Comparison of ENCODE assay signal across 1 cellular context in the genomic region with DNA sequence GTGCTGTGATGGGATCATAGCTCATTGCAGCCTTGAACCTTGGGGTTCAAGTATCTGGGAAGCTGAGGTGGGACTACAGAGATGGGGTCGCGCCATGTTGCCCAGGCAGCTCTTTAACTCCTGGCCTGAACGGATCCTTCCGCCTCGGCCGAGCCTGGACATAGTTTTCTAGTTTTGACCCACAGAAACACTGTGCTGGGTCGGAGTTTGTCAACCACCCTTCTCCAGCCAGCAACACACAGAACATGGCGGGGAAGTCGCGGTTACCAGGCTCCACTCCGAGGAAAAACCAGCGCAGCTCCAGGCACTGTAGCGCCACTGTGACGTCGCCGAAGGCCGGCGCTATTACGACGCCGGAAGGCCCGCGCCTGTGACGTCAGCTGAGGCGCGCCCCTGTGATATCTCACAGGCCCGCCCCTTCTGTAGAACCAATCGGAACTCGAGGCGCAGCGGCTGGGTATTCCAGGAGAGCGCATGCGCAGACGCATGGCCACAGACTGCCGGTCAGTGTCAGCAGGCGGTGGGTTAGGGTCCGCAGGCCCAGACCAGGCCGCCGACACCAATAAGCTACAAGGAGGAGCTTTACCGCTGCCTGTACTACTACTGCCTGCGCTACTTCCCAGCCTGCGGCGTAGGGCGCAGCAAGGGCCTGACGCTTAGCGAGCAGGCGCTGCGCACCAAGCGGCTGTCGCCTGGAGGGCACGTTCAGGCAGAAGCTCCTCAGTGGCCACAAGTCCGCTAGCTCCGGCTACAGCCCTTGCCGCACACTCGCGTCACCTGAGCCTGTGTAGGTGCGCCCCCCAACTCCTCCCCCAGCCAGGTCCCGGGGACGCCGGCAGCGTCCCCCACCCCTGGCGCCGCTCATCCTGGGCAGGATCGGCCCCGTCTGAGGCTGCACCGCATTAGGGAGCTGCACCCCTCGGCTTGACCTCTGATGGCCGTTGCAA.
TF ChIP-seq lines count a peak whose summit lies in the region.

No MANE protein-coding gene starts in this region.

TF ChIP-seq in HepG2, 621 proteins besides CTCF, POLR2A, EP300 and RAD21 (continued from another document and continues in another):
- TF ChIP-seq AKNA (CRISPR knock-in tag; IDR thresholded peaks at IDR 0.05; ENCODE audit: borderline replicate concordance) (peak; percentile 90; the same call in 1 of the 2 replicates), NFYC (CRISPR knock-in tag; IDR thresholded peaks at IDR 0.05) (peak; percentile 83), ZNF790 (CRISPR knock-in tag; IDR thresholded peaks at IDR 0.05; ENCODE audit: borderline replicate concordance) (peak; percentile 58; the same call in 1 of the 2 replicates), ARNT (IDR thresholded peaks at IDR 0.05) (no peak), ONECUT2 (CRISPR knock-in tag; IDR thresholded peaks at IDR 0.05) (peak; percentile 42), ZNF678 (CRISPR knock-in tag; IDR thresholded peaks at IDR 0.05) (no peak), TFE3 (CRISPR knock-in tag; IDR thresholded peaks at IDR 0.05) (peak; percentile 45; the same call in 1 of the 2 replicates), SRSF9 (IDR thresholded peaks at IDR 0.05; ENCODE audit: borderline replicate concordance, insufficient read depth, low read depth, low read length, poor library complexity, severe bottlenecking) (no peak), ZNF597 (CRISPR knock-in tag; IDR thresholded peaks at IDR 0.05) (no peak), POGK (CRISPR knock-in tag; conservative IDR thresholded peaks at IDR 0.05) (peak; percentile 72), SIX4 (CRISPR knock-in tag; IDR thresholded peaks at IDR 0.05) (no peak), SIX1 (CRISPR knock-in tag; IDR thresholded peaks at IDR 0.05; ENCODE audit: borderline replicate concordance) (no peak), ZNF644 (CRISPR knock-in tag; IDR thresholded peaks at IDR 0.05; ENCODE audit: low read depth) (no peak; the same call in 1 of the 2 replicates), ATRX (CRISPR knock-in tag; IDR thresholded peaks at IDR 0.05; ENCODE audit: borderline replicate concordance) (no peak), CREB1 (IDR thresholded peaks at IDR 0.05) (peak; percentile 100), CREB1 (CRISPR knock-in tag; IDR thresholded peaks at IDR 0.05) (peak; percentile 98), TFDP1 (CRISPR knock-in tag; IDR thresholded peaks at IDR 0.05; ENCODE audit: borderline replicate concordance) (peak; percentile 72; the same call in 1 of the 2 replicates), PLSCR1 (CRISPR knock-in tag; IDR thresholded peaks at IDR 0.05; ENCODE audit: borderline replicate concordance) (no peak; the same call in 1 of the 2 replicates), XBP1 (CRISPR knock-in tag; IDR thresholded peaks at IDR 0.05) (peak; percentile 86; the same call in 1 of the 2 replicates), ZNF451 (CRISPR knock-in tag; IDR thresholded peaks at IDR 0.05) (peak; percentile 54; the same call in 1 of the 2 replicates), MYNN (CRISPR knock-in tag; IDR thresholded peaks at IDR 0.05; ENCODE audit: low read depth) (no peak), ZNF224 (CRISPR knock-in tag; IDR thresholded peaks at IDR 0.05) (peak; percentile 79; the same call in 1 of the 2 replicates), ZMYM2 (CRISPR knock-in tag; IDR thresholded peaks at IDR 0.05) (peak; percentile 94), ZNF746 (CRISPR knock-in tag; IDR thresholded peaks at IDR 0.05) (no peak)
- TF ChIP-seq, protein P1, sequence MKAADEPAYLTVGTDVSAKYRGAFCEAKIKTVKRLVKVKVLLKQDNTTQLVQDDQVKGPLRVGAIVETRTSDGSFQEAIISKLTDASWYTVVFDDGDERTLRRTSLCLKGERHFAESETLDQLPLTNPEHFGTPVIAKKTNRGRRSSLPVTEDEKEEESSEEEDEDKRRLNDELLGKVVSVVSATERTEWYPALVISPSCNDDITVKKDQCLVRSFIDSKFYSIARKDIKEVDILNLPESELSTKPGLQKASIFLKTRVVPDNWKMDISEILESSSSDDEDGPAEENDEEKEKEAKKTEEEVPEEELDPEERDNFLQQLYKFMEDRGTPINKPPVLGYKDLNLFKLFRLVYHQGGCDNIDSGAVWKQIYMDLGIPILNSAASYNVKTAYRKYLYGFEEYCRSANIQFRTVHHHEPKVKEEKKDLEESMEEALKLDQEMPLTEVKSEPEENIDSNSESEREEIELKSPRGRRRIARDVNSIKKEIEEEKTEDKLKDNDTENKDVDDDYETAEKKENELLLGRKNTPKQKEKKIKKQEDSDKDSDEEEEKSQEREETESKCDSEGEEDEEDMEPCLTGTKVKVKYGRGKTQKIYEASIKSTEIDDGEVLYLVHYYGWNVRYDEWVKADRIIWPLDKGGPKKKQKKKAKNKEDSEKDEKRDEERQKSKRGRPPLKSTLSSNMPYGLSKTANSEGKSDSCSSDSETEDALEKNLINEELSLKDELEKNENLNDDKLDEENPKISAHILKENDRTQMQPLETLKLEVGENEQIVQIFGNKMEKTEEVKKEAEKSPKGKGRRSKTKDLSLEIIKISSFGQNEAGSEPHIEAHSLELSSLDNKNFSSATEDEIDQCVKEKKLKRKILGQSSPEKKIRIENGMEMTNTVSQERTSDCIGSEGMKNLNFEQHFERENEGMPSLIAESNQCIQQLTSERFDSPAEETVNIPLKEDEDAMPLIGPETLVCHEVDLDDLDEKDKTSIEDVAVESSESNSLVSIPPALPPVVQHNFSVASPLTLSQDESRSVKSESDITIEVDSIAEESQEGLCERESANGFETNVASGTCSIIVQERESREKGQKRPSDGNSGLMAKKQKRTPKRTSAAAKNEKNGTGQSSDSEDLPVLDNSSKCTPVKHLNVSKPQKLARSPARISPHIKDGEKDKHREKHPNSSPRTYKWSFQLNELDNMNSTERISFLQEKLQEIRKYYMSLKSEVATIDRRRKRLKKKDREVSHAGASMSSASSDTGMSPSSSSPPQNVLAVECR (CRISPR knock-in tag; IDR thresholded peaks at IDR 0.05; ENCODE audit: borderline replicate concordance), result peak; percentile 89
- TF ChIP-seq, protein P2, sequence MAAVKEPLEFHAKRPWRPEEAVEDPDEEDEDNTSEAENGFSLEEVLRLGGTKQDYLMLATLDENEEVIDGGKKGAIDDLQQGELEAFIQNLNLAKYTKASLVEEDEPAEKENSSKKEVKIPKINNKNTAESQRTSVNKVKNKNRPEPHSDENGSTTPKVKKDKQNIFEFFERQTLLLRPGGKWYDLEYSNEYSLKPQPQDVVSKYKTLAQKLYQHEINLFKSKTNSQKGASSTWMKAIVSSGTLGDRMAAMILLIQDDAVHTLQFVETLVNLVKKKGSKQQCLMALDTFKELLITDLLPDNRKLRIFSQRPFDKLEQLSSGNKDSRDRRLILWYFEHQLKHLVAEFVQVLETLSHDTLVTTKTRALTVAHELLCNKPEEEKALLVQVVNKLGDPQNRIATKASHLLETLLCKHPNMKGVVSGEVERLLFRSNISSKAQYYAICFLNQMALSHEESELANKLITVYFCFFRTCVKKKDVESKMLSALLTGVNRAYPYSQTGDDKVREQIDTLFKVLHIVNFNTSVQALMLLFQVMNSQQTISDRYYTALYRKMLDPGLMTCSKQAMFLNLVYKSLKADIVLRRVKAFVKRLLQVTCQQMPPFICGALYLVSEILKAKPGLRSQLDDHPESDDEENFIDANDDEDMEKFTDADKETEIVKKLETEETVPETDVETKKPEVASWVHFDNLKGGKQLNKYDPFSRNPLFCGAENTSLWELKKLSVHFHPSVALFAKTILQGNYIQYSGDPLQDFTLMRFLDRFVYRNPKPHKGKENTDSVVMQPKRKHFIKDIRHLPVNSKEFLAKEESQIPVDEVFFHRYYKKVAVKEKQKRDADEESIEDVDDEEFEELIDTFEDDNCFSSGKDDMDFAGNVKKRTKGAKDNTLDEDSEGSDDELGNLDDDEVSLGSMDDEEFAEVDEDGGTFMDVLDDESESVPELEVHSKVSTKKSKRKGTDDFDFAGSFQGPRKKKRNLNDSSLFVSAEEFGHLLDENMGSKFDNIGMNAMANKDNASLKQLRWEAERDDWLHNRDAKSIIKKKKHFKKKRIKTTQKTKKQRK (IDR thresholded peaks at IDR 0.05; ENCODE audit: low read length), result no peak
- TF ChIP-seq, protein P3, sequence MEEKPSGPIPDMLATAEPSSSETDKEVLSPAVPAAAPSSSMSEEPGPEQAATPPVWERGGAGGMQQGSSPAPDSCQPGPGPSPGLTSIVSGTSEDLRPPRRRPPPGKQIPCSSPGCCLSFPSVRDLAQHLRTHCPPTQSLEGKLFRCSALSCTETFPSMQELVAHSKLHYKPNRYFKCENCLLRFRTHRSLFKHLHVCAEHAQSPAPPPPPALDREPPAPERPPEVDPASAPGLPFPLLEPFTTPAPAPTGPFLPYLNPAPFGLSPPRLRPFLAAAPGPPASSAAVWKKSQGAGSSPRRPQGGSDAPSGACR (CRISPR knock-in tag; IDR thresholded peaks at IDR 0.05), result peak; percentile 94
